32 cellular contexts compared by ENCODE assay signal in the genomic region with DNA sequence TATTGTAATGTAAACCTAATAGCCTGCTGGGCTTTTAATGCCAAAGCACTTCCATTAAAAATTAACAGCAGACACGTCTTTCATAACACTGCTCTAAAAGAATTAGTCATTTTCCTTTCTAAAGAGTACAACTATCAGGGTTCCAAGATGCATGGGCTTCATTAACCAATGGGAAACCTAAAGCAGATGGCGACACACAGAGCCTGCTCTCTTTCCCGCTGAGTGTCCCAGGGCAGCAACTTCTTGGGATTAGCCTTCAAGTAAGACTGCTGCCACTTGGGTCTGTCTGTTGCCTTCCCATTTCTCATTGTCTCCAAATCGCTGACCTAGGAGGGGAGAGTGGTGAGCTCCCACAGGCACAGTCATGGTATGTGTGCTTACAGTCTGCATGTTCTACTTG. TPM values are rescaled to one million over a fixed set of nuclear protein-coding genes. Genes with fewer than 3 reads are reported as not detected.
A peak's percentile ranks its signal among the peaks of the same experiment; 100 is the strongest.
DNase-seq lines count a peak whose midpoint lies in the region; TF ChIP-seq lines count a peak whose summit lies in the region.
"Had no signal": no experiment of that assay in that cellular context is flagged by ENCODE, and none has a peak within 500 bp of the region (broad histone marks: within the 10 kb centered on the region; RNA-seq: fewer than 3 reads in every experiment).

No MANE protein-coding gene starts in this region.

- no peaks in the 10 kb centered on the region for H3K79me2 ChIP-seq in neural progenitor cell (ENCODE audit: low read depth)
- H3K79me2 ChIP-seq: hepatocyte had no signal

- H2AFZ ChIP-seq in neural progenitor cell (replicated peaks) = no peak overlapping the region
- H2AFZ ChIP-seq: hepatocyte had no signal

- TF ChIP-seq POLR2A in esophagus muscularis mucosa (IDR thresholded peaks at IDR 0.05; ENCODE audit: low read depth) = no peak
- no peak for TF ChIP-seq POLR2A in prostate gland (IDR thresholded peaks at IDR 0.05)

- WGBS in esophagus muscularis mucosa = 49% methylated on average over 4 of the region's 4 CpGs
- 54% methylated on average over 4 of the region's 4 CpGs for WGBS in prostate gland

- H3K36me3 Mint-ChIP-seq in neural progenitor cell = no peaks in the 10 kb centered on the region
- H3K36me3 Mint-ChIP-seq: naive thymus-derived CD4-positive, alpha-beta T cell had no signal

- no peak overlapping the region for H3K27ac Mint-ChIP-seq in neural progenitor cell
- H3K27ac Mint-ChIP-seq: naive thymus-derived CD4-positive, alpha-beta T cell had no signal

- H3K4me3 ChIP-seq in HUES48 (ENCODE audit: low read depth, low read length) (no peak overlapping the region), fibroblast of mammary gland (ENCODE audit: control insufficient read depth, low read depth, low read length) (no peak overlapping the region), neural progenitor cell (no peak overlapping the region), esophagus muscularis mucosa (no peak overlapping the region), prostate gland (no peak overlapping the region)
- H3K4me3 ChIP-seq: gastrocnemius medialis, hepatocyte, MG63, smooth muscle cell, stomach, thyroid gland had no signal

- peaks cover 5% of the 10 kb centered on the region for H3K4me1 Mint-ChIP-seq in neural progenitor cell
- H3K4me1 Mint-ChIP-seq: naive thymus-derived CD4-positive, alpha-beta T cell had no signal

- no peaks in the 10 kb centered on the region for H4K20me1 ChIP-seq in neural progenitor cell (ENCODE audit: low read depth)

- no peaks in the 10 kb centered on the region for H3K9me3 Mint-ChIP-seq in neural progenitor cell
- H3K9me3 Mint-ChIP-seq: naive thymus-derived CD4-positive, alpha-beta T cell had no signal

- TF ChIP-seq CTCF in fibroblast of mammary gland (conservative IDR thresholded peaks at IDR 0.05; ENCODE audit: control insufficient read depth, insufficient read depth, low read depth, low read length) (no peak), neural progenitor cell (IDR thresholded peaks at IDR 0.05) (no peak), esophagus muscularis mucosa (IDR thresholded peaks at IDR 0.05) (no peak), prostate gland (IDR thresholded peaks at IDR 0.05) (no peak)

- H3K27me3 Mint-ChIP-seq in neural progenitor cell (ENCODE audit: insufficient read depth, low read depth) = no peaks in the 10 kb centered on the region
- H3K27me3 Mint-ChIP-seq: naive thymus-derived CD4-positive, alpha-beta T cell had no signal

- intact Hi-C loops in esophagus muscularis mucosa (cut with DNase I) = no loop called here
- intact Hi-C loops in prostate gland (cut with DNase I) = no loop called here

- DNase-seq in Caki2 (ENCODE audit: low read depth) (peak; percentile 58), fibroblast of mammary gland (ENCODE audit: low read depth) (peak; percentile 41), neural progenitor cell (ENCODE audit: low spot score) (peak; percentile 40), esophagus muscularis mucosa (ENCODE audit: extremely low spot score) (no peak), prostate gland (ENCODE audit: low spot score) (no peak), amniotic stem cell (lab: John Stamatoyannopoulos, UW) (no peak)
- DNase-seq: activated CD4-positive, alpha-beta T cell treated with anti-CD3 and anti-CD28 coated beads, Interleukin-2, amount 50 U/mL, for 48 hours; activated CD8-positive, alpha-beta memory T cell treated with anti-CD3 and anti-CD28 coated beads, Interleukin-2, amount 50 U/mL, for 4 hours; activated naive CD4-positive, alpha-beta T cell treated with anti-CD3 and anti-CD28 coated beads, Interleukin-2, amount 50 U/mL, for 16 hours; amygdala; effector CD8-positive, alpha-beta T cell; EL; gastrocnemius medialis; islet precursor cell; KG1; MG63; midbrain; naive thymus-derived CD4-positive, alpha-beta T cell; NCI-H2029; NCI-H2227 treated with DMSO at 0.1 percent for 48 hours; NCI-H526 treated with DMSO at 0.1 percent for 48 hours; nucleus accumbens; retina; stimulated activated CD4-positive, alpha-beta T cell treated with anti-CD3 and anti-CD28 coated beads, Interleukin-1b, Interleukin-23, amount 100 ng/mL, for 48 hours; stimulated activated CD8-positive, alpha-beta memory T cell treated with anti-CD3 and anti-CD28 coated beads, Interleukin-4, amount 100 ng/mL, for 48 hours; stomach; T-helper 1 cell; thyroid gland had no signal

- peaks cover 16% of the 10 kb centered on the region for H3F3A ChIP-seq in neural progenitor cell (ENCODE audit: low read depth)

- peak overlapping the region; percentile 48 for H3K27ac ChIP-seq in HUES48 (ENCODE audit: low read depth, low read length)
- H3K27ac ChIP-seq in neural progenitor cell = no peak overlapping the region
- H3K27ac ChIP-seq in esophagus muscularis mucosa (replicated peaks in 1 of 4) = no peak overlapping the region
- H3K27ac ChIP-seq in prostate gland = no peak overlapping the region
- H3K27ac ChIP-seq: gastrocnemius medialis, hepatocyte, RWPE1, stomach, thyroid gland had no signal

- in situ Hi-C loops in Caki2 (cut with HindIII; ENCODE audit: low pct_unique_long_range_greater_than_20kb, low sequenced_read_pairs) = no loop called here

- no peak overlapping the region for H3K4me3 Mint-ChIP-seq in neural progenitor cell
- H3K4me3 Mint-ChIP-seq: naive thymus-derived CD4-positive, alpha-beta T cell had no signal

- H3K9me3 ChIP-seq in HUES48 (ENCODE audit: control insufficient read depth, insufficient read depth, low read length) = peaks cover 11% of the 10 kb centered on the region; the same call in 1 of the 2 replicates
- no peaks in the 10 kb centered on the region for H3K9me3 ChIP-seq in neural progenitor cell (ENCODE audit: low read depth)
- no peaks in the 10 kb centered on the region for H3K9me3 ChIP-seq in esophagus muscularis mucosa
- H3K9me3 ChIP-seq in prostate gland = no peaks in the 10 kb centered on the region
- H3K9me3 ChIP-seq: gastrocnemius medialis, MG63, stomach, thyroid gland had no signal

- H3K9ac ChIP-seq in HUES48 (ENCODE audit: low read depth, low read length) = no peak overlapping the region
- no peak overlapping the region for H3K9ac ChIP-seq in neural progenitor cell

- H3K27me3 ChIP-seq in HUES48 (ENCODE audit: control insufficient read depth, insufficient read depth, low read length) (no peaks in the 10 kb centered on the region), neural progenitor cell (no peaks in the 10 kb centered on the region), esophagus muscularis mucosa (no peaks in the 10 kb centered on the region), prostate gland (replicated peaks; ENCODE audit: insufficient read depth) (no peaks in the 10 kb centered on the region)
- H3K27me3 ChIP-seq: gastrocnemius medialis, hepatocyte, MG63, thyroid gland had no signal

- peak overlapping the region; percentile 11 for H3K4me2 ChIP-seq in neural progenitor cell
- H3K4me2 ChIP-seq: hepatocyte, smooth muscle cell had no signal

- H3K4me1 ChIP-seq in HUES48 (ENCODE audit: control insufficient read depth, insufficient read depth, low read length) (peaks cover 30% of the 10 kb centered on the region), neural progenitor cell (peaks cover 4% of the 10 kb centered on the region), esophagus muscularis mucosa (peaks cover 0 to 11% (median 2%) of the 10 kb centered on the region in 4 donors), prostate gland (replicated peaks) (no peaks in the 10 kb centered on the region)
- H3K4me1 ChIP-seq: gastrocnemius medialis had no signal

- peaks cover 17% of the 10 kb centered on the region; the same call in 1 of the 2 replicates for H3K36me3 ChIP-seq in HUES48 (ENCODE audit: control insufficient read depth, insufficient read depth, low read length)
- no peaks in the 10 kb centered on the region for H3K36me3 ChIP-seq in neural progenitor cell
- H3K36me3 ChIP-seq in esophagus muscularis mucosa = no peaks in the 10 kb centered on the region
- H3K36me3 ChIP-seq in prostate gland = no peaks in the 10 kb centered on the region
- H3K36me3 ChIP-seq: gastrocnemius medialis, MG63, stomach, thyroid gland had no signal

- TF ChIP-seq EP300 in esophagus muscularis mucosa (IDR thresholded peaks at IDR 0.05) = no peak

RNA-seq across cellular contexts. Expression of a gene that starts 14.0 kb away (rescaled TPM):
- 8.0 and 16.9 TPM in 2 replicates for total RNA-seq in Caki2 (2014; rRNA removed; shearing (Covaris generic); ENCODE audit: low replicate concordance)
- 18.2 and 23.9 TPM in 2 replicates for total RNA-seq in neural progenitor cell (ENCODE audit: low replicate concordance)
- 10 to 100 TPM in 3 of 4 donors, 1 to 10 TPM in 1; 9.8 to 20.7 (median 15.4) TPM for total RNA-seq in esophagus muscularis mucosa
- 10 to 100 TPM; 29.3 to 55.8 TPM for total RNA-seq in prostate gland

Comparison
In these comparisons a context has a peak if more than half of its experiments do, and no peak if none do; other contexts are left out.
1. DNase-seq: peak in Caki2 (single experiment), fibroblast of mammary gland (single experiment) and neural progenitor cell (single experiment); none in esophagus muscularis mucosa (single experiment), prostate gland (single experiment) and amniotic stem cell (single experiment).